ENCODE assay signal across 8 cellular contexts in genomic region chr3:138186803-138187295, GRCh38. TPM values are rescaled to one million over a fixed set of nuclear protein-coding genes. Genes with fewer than 3 reads are reported as not detected.
DNase-seq lines count a peak whose midpoint lies in the region; ATAC-seq and TF ChIP-seq lines count a peak whose summit lies in the region.

No MANE protein-coding gene starts in this region.

- H3K27ac Mint-ChIP-seq in activated naive CD8-positive, alpha-beta T cell treated with anti-CD3 and anti-CD28 coated beads, Interleukin-2, amount 10 ng/mL, durations not matched to agents 7 days and 5 days = peak overlapping the region; percentile 98

- H3K27ac ChIP-seq in right cardiac atrium (ENCODE audit: low read length) (peak overlapping the region; percentile 97), aorta (ENCODE audit: low read depth in 1 of 2, low read length in 2 of 2) (peak overlapping the region in 1 of 2 donors; percentile 85)

- H3K9me3 Mint-ChIP-seq in activated naive CD8-positive, alpha-beta T cell treated with anti-CD3 and anti-CD28 coated beads, Interleukin-2, amount 10 ng/mL, durations not matched to agents 7 days and 5 days = no peaks in the 10 kb centered on the region

- DNase-seq in EH (ENCODE audit: low read depth) = peak; percentile 89
- peak; percentile 79 for DNase-seq in KG1 (lab: John Stamatoyannopoulos, UW)
- peak; percentile 91 for DNase-seq in activated naive CD8-positive, alpha-beta T cell treated with anti-CD3 and anti-CD28 coated beads, Interleukin-2, amount 10 ng/mL, durations not matched to agents 7 days and 5 days
- peak; percentile 93 to 97 (median 96) for DNase-seq in right cardiac atrium
- DNase-seq in renal cortical epithelial cell (ENCODE audit: low read depth) = peak; percentile 72
- DNase-seq in aorta = peak; percentile 92 to 95

- no peaks in the 10 kb centered on the region for H3K27me3 ChIP-seq in right cardiac atrium (ENCODE audit: control insufficient read depth, insufficient read depth)
- H3K27me3 ChIP-seq in aorta (ENCODE audit: control insufficient read depth in 1 of 2, insufficient read depth in 2 of 2, low read length in 1 of 2) = no peaks in the 10 kb centered on the region

- under 1% methylated on average over 25 of the region's 25 CpGs for WGBS in right cardiac atrium
- WGBS in aorta, 2 donors = 0% methylated on average over 25 of the region's 25 CpGs

- peak; percentile 92 for ATAC-seq in GM21786 (IDR thresholded peaks at IDR 0.05; ENCODE audit: unreplicated experiment)
- ATAC-seq in SK-N-SH treated with all-trans-retinoic acid at 6 μM for 48 hours = peak; percentile 61
- ATAC-seq in activated naive CD8-positive, alpha-beta T cell treated with anti-CD3 and anti-CD28 coated beads, Interleukin-2, amount 10 ng/mL, durations not matched to agents 7 days and 5 days (ENCODE audit: low read depth) = peak; percentile 44
- peak; percentile 38 to 97 for ATAC-seq in right cardiac atrium
- peak; percentile 98 for ATAC-seq in aorta (ENCODE audit: low FRiP score)

- H3K4me3 Mint-ChIP-seq in activated naive CD8-positive, alpha-beta T cell treated with anti-CD3 and anti-CD28 coated beads, Interleukin-2, amount 10 ng/mL, durations not matched to agents 7 days and 5 days = peak overlapping the region; percentile 96

- peaks cover 18% of the 10 kb centered on the region for H3K27me3 Mint-ChIP-seq in activated naive CD8-positive, alpha-beta T cell treated with anti-CD3 and anti-CD28 coated beads, Interleukin-2, amount 10 ng/mL, durations not matched to agents 7 days and 5 days

- no peaks in the 10 kb centered on the region for H3K9me3 ChIP-seq in right cardiac atrium (ENCODE audit: control insufficient read depth, low read length)
- no peaks in the 10 kb centered on the region for H3K9me3 ChIP-seq in aorta (ENCODE audit: control insufficient read depth, low read length)

- H3K4me3 ChIP-seq in right cardiac atrium (ENCODE audit: low read length) (peak overlapping the region; percentile 68), aorta (ENCODE audit: low read length in 2 of 2) (peak overlapping the region; percentile 71 to 78)

- peaks cover 9% of the 10 kb centered on the region for H3K36me3 Mint-ChIP-seq in activated naive CD8-positive, alpha-beta T cell treated with anti-CD3 and anti-CD28 coated beads, Interleukin-2, amount 10 ng/mL, durations not matched to agents 7 days and 5 days

- peaks cover 33% of the 10 kb centered on the region for H3K4me1 Mint-ChIP-seq in activated naive CD8-positive, alpha-beta T cell treated with anti-CD3 and anti-CD28 coated beads, Interleukin-2, amount 10 ng/mL, durations not matched to agents 7 days and 5 days

- intact Hi-C loops in right cardiac atrium (cut with DNase I) = no loop called here
- intact Hi-C loops in aorta (cut with DNase I) = no loop called here

- POLR2A ChIA-PET in activated naive CD8-positive, alpha-beta T cell treated with anti-CD3 and anti-CD28 coated beads, Interleukin-2, amount 10 ng/mL, durations not matched to agents 7 days and 5 days (lab: Charles Lee) = interaction anchor here (0.7 to 2.2 kb wide), 7 partner anchors 12 to 248 kb away, joined by 3 to 24 read pairs (median 4); partner anchors contain the start of genes DBR1, ESYT3 and NME9

- H3K4me1 ChIP-seq in right cardiac atrium (ENCODE audit: control insufficient read depth, insufficient read depth, low read length) (no peaks in the 10 kb centered on the region), aorta (ENCODE audit: control insufficient read depth in 1 of 2, insufficient read depth in 2 of 2, low read length in 2 of 2) (peaks cover 0 to 3% of the 10 kb centered on the region in 2 donors)

- H3K36me3 ChIP-seq in aorta (ENCODE audit: control insufficient read depth in 1 of 2, insufficient read depth in 2 of 2, low read length in 1 of 2) = no peaks in the 10 kb centered on the region

TF ChIP-seq in SK-N-SH treated with all-trans-retinoic acid at 6 μM for 48 hours, 23 proteins besides CTCF, POLR2A, EP300 and RAD21 (continues in another document):
- TF ChIP-seq PATZ1 (CRISPR knock-in tag; IDR thresholded peaks at IDR 0.05; ENCODE audit: borderline replicate concordance) = no peak
- no peak for TF ChIP-seq RARB (CRISPR knock-in tag; IDR thresholded peaks at IDR 0.05)
- no peak for TF ChIP-seq ISL1 (CRISPR knock-in tag; IDR thresholded peaks at IDR 0.05)
- no peak for TF ChIP-seq CSRNP3 (CRISPR knock-in tag; IDR thresholded peaks at IDR 0.05)
- no peak for TF ChIP-seq ZFP30 (CRISPR knock-in tag; IDR thresholded peaks at IDR 0.05)
- TF ChIP-seq ZC3H10 (CRISPR knock-in tag; IDR thresholded peaks at IDR 0.05) = no peak
- no peak for TF ChIP-seq PPARA (CRISPR knock-in tag; IDR thresholded peaks at IDR 0.05; ENCODE audit: borderline replicate concordance)
- TF ChIP-seq BACH2 (CRISPR knock-in tag; IDR thresholded peaks at IDR 0.05; ENCODE audit: borderline replicate concordance) = no peak
- TF ChIP-seq SNAI2 (CRISPR knock-in tag; IDR thresholded peaks at IDR 0.05) = no peak
- no peak for TF ChIP-seq ZNF8 (CRISPR knock-in tag; IDR thresholded peaks at IDR 0.05)
- TF ChIP-seq POU6F1 (CRISPR knock-in tag; IDR thresholded peaks at IDR 0.05; ENCODE audit: borderline replicate concordance, low read depth) = no peak
- TF ChIP-seq TCF4 (CRISPR knock-in tag; IDR thresholded peaks at IDR 0.05; ENCODE audit: borderline replicate concordance) = no peak
- no peak for TF ChIP-seq TOX (CRISPR knock-in tag; IDR thresholded peaks at IDR 0.05; ENCODE audit: borderline replicate concordance)
- no peak for TF ChIP-seq GLIS3 (CRISPR knock-in tag; IDR thresholded peaks at IDR 0.05)
- TF ChIP-seq OSR1 (CRISPR knock-in tag; IDR thresholded peaks at IDR 0.05) = no peak
- TF ChIP-seq CSDC2 (CRISPR knock-in tag; IDR thresholded peaks at IDR 0.05) = no peak

RNA-seq across cellular contexts. Expression of gene ARMC8, which starts 0.3 kb away (rescaled TPM):
- 10 to 100 TPM; 53.1 to 60.9 TPM for total RNA-seq in activated naive CD8-positive, alpha-beta T cell treated with anti-CD3 and anti-CD28 coated beads, Interleukin-2, amount 10 ng/mL, durations not matched to agents 7 days and 5 days
- total RNA-seq in right cardiac atrium (10 to 100 TPM; 32.9 to 48.6 (median 35.9) TPM), renal cortical epithelial cell (57.0 and 86.4 TPM in 2 replicates), aorta (10 to 100 TPM; 52.6 to 59.7 TPM)
- polyA plus RNA-seq in right cardiac atrium (14.3 TPM), aorta (10 to 100 TPM; 18.2 to 30.4 TPM)

RNA-seq across cellular contexts. Expression of gene DBR1, which starts 12.1 kb away (rescaled TPM):
- 10 to 100 TPM; 22.6 to 25.7 TPM for total RNA-seq in activated naive CD8-positive, alpha-beta T cell treated with anti-CD3 and anti-CD28 coated beads, Interleukin-2, amount 10 ng/mL, durations not matched to agents 7 days and 5 days
- total RNA-seq in right cardiac atrium (10 to 100 TPM in 2 of 4 donors, 1 to 10 TPM in 2; 7.7 to 11.0 (median 9.7) TPM), renal cortical epithelial cell (22.1 and 27.3 TPM in 2 replicates), aorta (10 to 100 TPM; 11.1 to 15.3 TPM)
- polyA plus RNA-seq in right cardiac atrium (5.8 TPM), aorta (1 to 10 TPM; 5.5 to 9.9 TPM)

RNA-seq across cellular contexts. Expression of gene A4GNT, which starts 54.7 kb away (rescaled TPM):
- total RNA-seq in activated naive CD8-positive, alpha-beta T cell treated with anti-CD3 and anti-CD28 coated beads, Interleukin-2, amount 10 ng/mL, durations not matched to agents 7 days and 5 days = not detected
- total RNA-seq in right cardiac atrium (not detected), renal cortical epithelial cell (not detected in 2 replicates), aorta (not detected)
- polyA plus RNA-seq in right cardiac atrium (not detected), aorta (not detected)

Comparison
In these comparisons a context has a peak if more than half of its experiments do, and no peak if none do; other contexts are left out.
1. ATAC-seq: peak in every context shown above with its lines; median percentile 98 in aorta; 92 in GM21786; 68 in right cardiac atrium; 61 in SK-N-SH treated with all-trans-retinoic acid at 6 μM for 48 hours; 44 in activated naive CD8-positive, alpha-beta T cell treated with anti-CD3 and anti-CD28 coated beads, Interleukin-2, amount 10 ng/mL, durations not matched to agents 7 days and 5 days.